Comparison of ENCODE assay signal across 8 cellular contexts in genomic region chr7:90111-91063, GRCh38.
DNase-seq lines count a peak whose midpoint lies in the region; ATAC-seq, FAIRE-seq and TF ChIP-seq lines count a peak whose summit lies in the region.

No MANE protein-coding gene starts in this region.

- no peak for FAIRE-seq in endothelial cell of umbilical vein (lab: Jason Lieb, UNC)

- no peaks in the 10 kb centered on the region for H3K36me3 ChIP-seq in BLaER1 treated with 17β-estradiol and CSF1 and Interleukin-3, amounts not matched to agents 10 nM and 100 nM
- H3K36me3 ChIP-seq in endothelial cell of umbilical vein (ENCODE audit: control insufficient read depth in 2 of 2, extremely low read depth in 1 of 2, insufficient read depth in 2 of 2, low read length in 2 of 2) (no peaks in the 10 kb centered on the region), osteoblast (ENCODE audit: insufficient read depth, low read length) (no peaks in the 10 kb centered on the region)

- H3K9me3 ChIP-seq in BLaER1 treated with 17β-estradiol and CSF1 and Interleukin-3, amounts not matched to agents 10 nM and 100 nM (replicated peaks in 1 of 11) = peaks cover 0 to 4% (median 0%) of the 10 kb centered on the region in 11 experiments; a peak in 1 of 22 replicates
- H3K9me3 ChIP-seq in endothelial cell of umbilical vein (replicated peaks; ENCODE audit: control insufficient read depth, insufficient read depth, low read length) (no peaks in the 10 kb centered on the region), osteoblast (ENCODE audit: low read depth, low read length) (no peaks in the 10 kb centered on the region)

- DNase-seq in NCI-H226 = peak; percentile 76
- peak; percentile 24 for DNase-seq in endothelial cell of umbilical vein (ENCODE audit: low read depth, low spot score)
- DNase-seq in osteoblast (ENCODE audit: insufficient read length, low spot score, missing footprints) = peak; percentile 90
- DNase-seq in germinal center (ENCODE audit: low spot score) = no peak
- no peak for DNase-seq in stimulated activated naive CD4-positive, alpha-beta T cell treated with Interleukin-2 at 50 U/mL for 16 hours (lab: John Stamatoyannopoulos, UW)

- H3K27ac ChIP-seq in BLaER1 treated with 17β-estradiol and CSF1 and Interleukin-3, amounts not matched to agents 10 nM and 100 nM = peak overlapping the region; percentile 65 to 88 (median 80); a peak in 21 of 22 replicates
- H3K27ac ChIP-seq in endothelial cell of umbilical vein (ENCODE audit: insufficient read depth, low read depth, low read length) (peak overlapping the region; percentile 37), osteoblast (ENCODE audit: low read depth, low read length) (peak overlapping the region; percentile 92)

- no TSS peak for BruUV-seq in endothelial cell of umbilical vein (replicated peaks; lab: Mats Ljungman, UMichigan)

- H3K27me3 ChIP-seq in BLaER1 treated with 17β-estradiol and CSF1 and Interleukin-3, amounts not matched to agents 10 nM and 100 nM = no peaks in the 10 kb centered on the region
- no peaks in the 10 kb centered on the region for H3K27me3 ChIP-seq in endothelial cell of umbilical vein (ENCODE audit: control insufficient read depth in 2 of 2, insufficient read depth in 2 of 2, low read length in 2 of 2)
- H3K27me3 ChIP-seq in osteoblast (ENCODE audit: insufficient read depth, low read length) = no peaks in the 10 kb centered on the region

- CTCF ChIA-PET in endothelial cell of umbilical vein (lab: Charles Lee) = interaction anchor here (1.9 kb wide), 1 partner anchor 26 kb away, joined by 7 read pairs; no protein-coding TSS in a partner anchor

- peak overlapping the region; percentile 17 to 74 (median 65); a peak in 21 of 22 replicates for H3K9ac ChIP-seq in BLaER1 treated with 17β-estradiol and CSF1 and Interleukin-3, amounts not matched to agents 10 nM and 100 nM
- H3K9ac ChIP-seq in endothelial cell of umbilical vein (replicated peaks; ENCODE audit: extremely low read depth, insufficient read depth, low read length) = no peak overlapping the region

- H3K4me2 ChIP-seq in BLaER1 treated with 17β-estradiol and CSF1 and Interleukin-3, amounts not matched to agents 10 nM and 100 nM = peak overlapping the region; percentile 88 to 100 (median 98)
- H3K4me2 ChIP-seq in endothelial cell of umbilical vein (ENCODE audit: insufficient read depth, low read length) (no peak overlapping the region), osteoblast (ENCODE audit: insufficient read depth, low read length) (peak overlapping the region; percentile 49)

- peaks cover 83 to 100% (median 92%) of the 10 kb centered on the region in 10 experiments for H3K4me1 ChIP-seq in BLaER1 treated with 17β-estradiol and CSF1 and Interleukin-3, amounts not matched to agents 10 nM and 100 nM
- peaks cover 29% of the 10 kb centered on the region for H3K4me1 ChIP-seq in endothelial cell of umbilical vein (ENCODE audit: control insufficient read depth, extremely low read depth, insufficient read depth, low read length)
- H3K4me1 ChIP-seq in osteoblast (ENCODE audit: insufficient read depth, low read length) = peaks cover 57% of the 10 kb centered on the region

- H3K79me2 ChIP-seq in endothelial cell of umbilical vein (ENCODE audit: control insufficient read depth, insufficient read depth, low read length) (no peaks in the 10 kb centered on the region), osteoblast (ENCODE audit: insufficient read depth, low read length) (no peaks in the 10 kb centered on the region)

- H3K9me1 ChIP-seq in endothelial cell of umbilical vein (replicated peaks; ENCODE audit: control insufficient read depth, extremely low read depth, insufficient read depth, low read length) = no peaks in the 10 kb centered on the region

- TF ChIP-seq CTCF in endothelial cell of umbilical vein (IDR thresholded peaks at IDR 0.05; ENCODE audit: extremely low read depth in 1 of 2, insufficient read depth in 1 of 2, low read depth in 1 of 2, low read length in 2 of 2) (no peak), osteoblast (IDR thresholded peaks at IDR 0.05; ENCODE audit: extremely low read depth, low read depth, low read length) (no peak)

- dilution Hi-C loops in endothelial cell of umbilical vein (cut with MboI; ENCODE audit: extremely low pct_ligation_motif_present, low sequenced_read_pairs) = no loop called here

- ATAC-seq in GM18498 (IDR thresholded peaks at IDR 0.05; ENCODE audit: unreplicated experiment) (no peak), HG03432 (IDR thresholded peaks at IDR 0.05; ENCODE audit: unreplicated experiment) (no peak)

- intact Hi-C loops in endothelial cell of umbilical vein (cut with micrococcal nuclease) = no loop called here

- H3K4me3 ChIP-seq in BLaER1 treated with 17β-estradiol and CSF1 and Interleukin-3, amounts not matched to agents 10 nM and 100 nM = peak overlapping the region in 2 of 10 experiments; percentile 2 to 43; a peak in 2 of 20 replicates
- H3K4me3 ChIP-seq in endothelial cell of umbilical vein (replicated peaks in 1 of 3; ENCODE audit: insufficient read depth in 1 of 3, low read depth in 1 of 3, low read length in 3 of 3) (no peak overlapping the region), osteoblast (ENCODE audit: insufficient read depth, low read length) (no peak overlapping the region)

- no peak overlapping the region for H2AFZ ChIP-seq in endothelial cell of umbilical vein (ENCODE audit: low read depth, low read length)
- H2AFZ ChIP-seq in osteoblast (ENCODE audit: low read length) = no peak overlapping the region

- no peak for TF ChIP-seq POLR2A in endothelial cell of umbilical vein (IDR thresholded peaks at IDR 0.05; ENCODE audit: low read depth, low read length)

- POLR2A ChIA-PET in endothelial cell of umbilical vein (lab: Charles Lee) = no interaction called here

- H4K20me1 ChIP-seq in BLaER1 treated with 17β-estradiol and CSF1 and Interleukin-3, amounts not matched to agents 10 nM and 100 nM = no peaks in the 10 kb centered on the region
- H4K20me1 ChIP-seq in endothelial cell of umbilical vein (replicated peaks; ENCODE audit: control insufficient read depth, extremely low read depth, insufficient read depth, low read length) = no peaks in the 10 kb centered on the region
- H4K20me1 ChIP-seq in osteoblast (ENCODE audit: insufficient read depth, low read length) = no peaks in the 10 kb centered on the region

TF ChIP-seq in endothelial cell of umbilical vein, 7 proteins besides CTCF, POLR2A, EP300 and RAD21:
- TF ChIP-seq EZH2 (IDR thresholded peaks at IDR 0.05; ENCODE audit: borderline replicate concordance, low read depth, low read length, severe bottlenecking) = no peak
- TF ChIP-seq FOS (IDR thresholded peaks at IDR 0.05; ENCODE audit: borderline replicate concordance, insufficient read depth, low read length) = no peak
- TF ChIP-seq JUN (IDR thresholded peaks at IDR 0.05; ENCODE audit: borderline replicate concordance, insufficient read depth, insufficient read length, low read depth) = no peak
- TF ChIP-seq GATA2 (IDR thresholded peaks at IDR 0.05; ENCODE audit: insufficient read depth, insufficient read length, low read depth, low read length) = no peak
- TF ChIP-seq POLR2AphosphoS5 (IDR thresholded peaks at IDR 0.05; ENCODE audit: insufficient read depth, low read depth, low read length) = no peak
- TF ChIP-seq MYC (IDR thresholded peaks at IDR 0.05; ENCODE audit: low read depth, low read length) = no peak
- TF ChIP-seq MAX (IDR thresholded peaks at IDR 0.05; ENCODE audit: insufficient read depth, insufficient read length) = no peak
TF ChIP-seq in endothelial cell of umbilical vein: peak in this region for 0.

Comparison
In these comparisons a context has a peak if more than half of its experiments do, and no peak if none do; other contexts are left out.
1. H3K27ac ChIP-seq: peak in every context shown above with its lines; median percentile 92 in osteoblast; 80 in BLaER1 treated with 17β-estradiol and CSF1 and Interleukin-3, amounts not matched to agents 10 nM and 100 nM; 37 in endothelial cell of umbilical vein.
2. DNase-seq: peak in NCI-H226 (single experiment), endothelial cell of umbilical vein (single experiment) and osteoblast (single experiment); none in germinal center (single experiment) and stimulated activated naive CD4-positive, alpha-beta T cell treated with Interleukin-2 at 50 U/mL for 16 hours (single experiment).